In the genomic region with DNA sequence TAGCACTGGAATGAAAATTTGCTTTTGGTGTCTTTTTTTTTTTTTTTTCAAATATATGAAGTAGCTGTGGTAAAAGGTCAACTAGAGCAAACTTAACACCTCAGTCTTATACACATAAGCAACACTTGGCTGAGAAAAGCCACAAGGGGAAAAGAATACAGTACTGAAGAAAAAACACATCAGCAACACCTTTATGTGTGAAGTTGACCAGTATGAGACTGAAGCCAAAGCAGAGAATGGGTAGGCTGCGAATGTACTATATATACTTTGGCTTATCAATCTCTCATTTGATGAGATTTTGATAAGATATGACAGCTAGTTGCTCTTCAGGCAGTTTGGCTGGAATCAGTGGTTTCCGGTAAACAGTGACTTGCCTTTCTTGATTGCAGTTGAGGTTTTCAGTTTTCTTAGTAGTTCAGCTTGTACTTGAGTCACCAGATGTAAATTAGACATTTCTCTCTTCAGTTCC, we compare ENCODE assay signal across 8 cellular contexts. TPM values are rescaled to one million over a fixed set of nuclear protein-coding genes. Genes with fewer than 3 reads are reported as not detected.
DNase-seq lines count a peak whose midpoint lies in the region; ATAC-seq lines count a peak whose summit lies in the region.

No MANE protein-coding gene starts in this region.

- H3K4me3 Mint-ChIP-seq in immature natural killer cell = peak overlapping the region; percentile 49 to 77 (median 69)

- peak overlapping the region; percentile 81 to 91 (median 85) for H3K27ac Mint-ChIP-seq in immature natural killer cell

- H3K9me3 Mint-ChIP-seq in immature natural killer cell = no peaks in the 10 kb centered on the region

- peaks cover 54 to 77% of the 10 kb centered on the region in 2 donors for H3K4me1 Mint-ChIP-seq in immature natural killer cell

- ATAC-seq in GM18858 (IDR thresholded peaks at IDR 0.05; ENCODE audit: unreplicated experiment) (peak; percentile 78), HG02571 (IDR thresholded peaks at IDR 0.05; ENCODE audit: unreplicated experiment) (peak; percentile 80)

- H3K36me3 Mint-ChIP-seq in immature natural killer cell = peaks cover 14 to 22% (median 18%) of the 10 kb centered on the region in 3 donors

- H3K27me3 Mint-ChIP-seq in immature natural killer cell (ENCODE audit: low read depth in 3 of 3) = peaks cover 0 to 8% (median 4%) of the 10 kb centered on the region in 3 donors

- DNase-seq in MV-4-11 (lab: John Stamatoyannopoulos, UW) (peak; percentile 78), immature natural killer cell (peak; percentile 82 to 90 (median 87)), AG08396 (ENCODE audit: low spot score) (no peak), cortex of kidney (lab: John Stamatoyannopoulos, UW) (no peak), ecto neural progenitor cell (ENCODE audit: low spot score) (no peak), DMS53 treated with DMSO at 0.1 percent for 48 hours (lab: John Stamatoyannopoulos, UW; ENCODE audit: unreplicated experiment) (no peak)

RNA-seq across cellular contexts. Expression of gene ZCWPW2, which starts 22.0 kb away (rescaled TPM):
- polyA plus RNA-seq in immature natural killer cell = under 1 TPM in 2 of 3 donors, not detected in 1; 0.46 to 0.56 TPM

RNA-seq across cellular contexts. Expression of gene AZI2, which starts 22.1 kb away (rescaled TPM):
- 10 to 100 TPM; 36.7 to 50.6 (median 38.1) TPM for polyA plus RNA-seq in immature natural killer cell

Comparison
In these comparisons a context has a peak if more than half of its experiments do, and no peak if none do; other contexts are left out.
1. DNase-seq: peak in MV-4-11 (single experiment) and immature natural killer cell (3 of 3); none in AG08396 (single experiment), cortex of kidney (single experiment), ecto neural progenitor cell (single experiment) and DMS53 treated with DMSO at 0.1 percent for 48 hours (single experiment).